Comparison of ENCODE assay signal across 11 cellular contexts in the genomic region with DNA sequence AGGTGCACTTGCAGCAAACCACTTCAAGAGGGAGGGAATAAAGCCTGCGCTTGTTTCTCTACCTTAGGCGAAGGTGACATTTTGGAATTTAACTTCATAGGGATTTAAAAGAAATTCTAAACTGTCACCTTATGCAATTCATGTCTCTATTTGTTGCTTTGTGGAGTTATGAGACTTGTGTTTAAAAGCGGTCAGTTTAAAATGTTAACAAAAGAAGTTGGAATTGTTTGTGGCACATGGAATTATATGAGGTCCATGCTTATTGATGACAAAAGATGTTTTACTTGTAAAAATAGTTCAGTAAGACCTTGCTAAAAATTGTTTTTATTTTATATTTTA. TPM values are rescaled to one million over a fixed set of nuclear protein-coding genes. Genes with fewer than 3 reads are reported as not detected.
A peak's percentile ranks its signal among the peaks of the same experiment; 100 is the strongest.
DNase-seq lines count a peak whose midpoint lies in the region; FAIRE-seq and TF ChIP-seq lines count a peak whose summit lies in the region.
"Had no signal": no experiment of that assay in that cellular context is flagged by ENCODE, and none has a peak within 500 bp of the region (broad histone marks: within the 10 kb centered on the region; RNA-seq: fewer than 3 reads in every experiment).

No MANE protein-coding gene starts in this region.

- H4K20me1 ChIP-seq in osteoblast (ENCODE audit: insufficient read depth, low read length): no peaks in the 10 kb centered on the region

- H3K4me1 ChIP-seq in endocrine pancreas (ENCODE audit: control insufficient read depth, insufficient read depth, low read length) (no peaks in the 10 kb centered on the region), osteoblast (ENCODE audit: insufficient read depth, low read length) (no peaks in the 10 kb centered on the region), tibial nerve (peaks cover 0 to 51% (median 21%) of the 10 kb centered on the region in 4 donors), SJCRH30 (no peaks in the 10 kb centered on the region)

- intact Hi-C loops in CD14-positive monocyte (cut with micrococcal nuclease): no loop called here

- DNase-seq in CD14-positive monocyte (ENCODE audit: low spot score) (no peak), osteoblast (ENCODE audit: insufficient read length, low spot score, missing footprints) (no peak), D721Med (ENCODE audit: insufficient read length, low spot score) (no peak), tibial nerve (ENCODE audit: low spot score in 2 of 2) (no peak), SJCRH30 (no peak)
- DNase-seq in activated CD4-positive, alpha-beta T cell treated with anti-CD3 and anti-CD28 coated beads, Interleukin-2, amount 50 U/mL, for 4 hours: no peak
- DNase-seq: islet precursor cell, NCI-H1694 had no signal

- FAIRE-seq in D721Med (lab: Jason Lieb, UNC): no peak
- FAIRE-seq: H54 had no signal

- H3K36me3 ChIP-seq in endocrine pancreas (ENCODE audit: control insufficient read depth, insufficient read depth, low read length): no peaks in the 10 kb centered on the region
- no peaks in the 10 kb centered on the region for H3K36me3 ChIP-seq in osteoblast (ENCODE audit: insufficient read depth, low read length)
- H3K36me3 ChIP-seq in tibial nerve: no peaks in the 10 kb centered on the region
- H3K36me3 ChIP-seq in SJCRH30: no peaks in the 10 kb centered on the region

- TF ChIP-seq POLR2A in tibial nerve (IDR thresholded peaks at IDR 0.05): no peak

- peaks cover 4 to 9% of the 10 kb centered on the region in 2 donors for H3K36me3 Mint-ChIP-seq in CD14-positive monocyte
- H3K36me3 Mint-ChIP-seq in IgD-negative memory B cell: no peaks in the 10 kb centered on the region

- 25% methylated on average over 3 of the region's 3 CpGs for WGBS in tibial nerve, 2 donors

- no peak overlapping the region for H3K27ac Mint-ChIP-seq in CD14-positive monocyte
- H3K27ac Mint-ChIP-seq in IgD-negative memory B cell: peak overlapping the region in 1 of 3 donors; percentile 45

- no peak overlapping the region for H3K27ac ChIP-seq in osteoblast (ENCODE audit: low read depth, low read length)
- peak overlapping the region in 2 of 4 donors; percentile 56 to 68 for H3K27ac ChIP-seq in tibial nerve
- H3K27ac ChIP-seq in SJCRH30: no peak overlapping the region

- peak overlapping the region; percentile 34 for H3K4me2 ChIP-seq in osteoblast (ENCODE audit: insufficient read depth, low read length)

- H3K9me3 Mint-ChIP-seq in CD14-positive monocyte (peaks cover 0 to 33% (median 22%) of the 10 kb centered on the region in 7 donors), IgD-negative memory B cell (peaks cover 0 to 1% (median 0%) of the 10 kb centered on the region in 3 donors)

- H2AFZ ChIP-seq in osteoblast (ENCODE audit: low read length): no peak overlapping the region

- H3K27me3 ChIP-seq in endocrine pancreas (ENCODE audit: control insufficient read depth, insufficient read depth, low read length): peaks cover 9% of the 10 kb centered on the region
- peaks cover 88% of the 10 kb centered on the region for H3K27me3 ChIP-seq in osteoblast (ENCODE audit: insufficient read depth, low read length)
- peaks cover 3 to 92% of the 10 kb centered on the region in 2 donors for H3K27me3 ChIP-seq in tibial nerve
- no peaks in the 10 kb centered on the region for H3K27me3 ChIP-seq in SJCRH30

- H3K4me1 Mint-ChIP-seq in CD14-positive monocyte: peaks cover 44% of the 10 kb centered on the region
- peaks cover 9 to 20% (median 19%) of the 10 kb centered on the region in 3 donors for H3K4me1 Mint-ChIP-seq in IgD-negative memory B cell

- H3K79me2 ChIP-seq in osteoblast (ENCODE audit: insufficient read depth, low read length): no peaks in the 10 kb centered on the region

- H3K4me3 ChIP-seq in endocrine pancreas (ENCODE audit: control insufficient read depth, insufficient read depth, low read length) (peak overlapping the region; percentile 46), osteoblast (ENCODE audit: insufficient read depth, low read length) (no peak overlapping the region), tibial nerve (peak overlapping the region in 2 of 4 donors; percentile 30 to 45), SJCRH30 (no peak overlapping the region)

- H3K27me3 Mint-ChIP-seq in CD14-positive monocyte (ENCODE audit: low read depth in 3 of 3) (peaks cover 33 to 73% (median 67%) of the 10 kb centered on the region in 3 donors), IgD-negative memory B cell (peaks cover 53% of the 10 kb centered on the region)

- H3K9me3 ChIP-seq in endocrine pancreas (ENCODE audit: control insufficient read depth, low read length) (no peaks in the 10 kb centered on the region), osteoblast (ENCODE audit: low read depth, low read length) (no peaks in the 10 kb centered on the region), tibial nerve (no peaks in the 10 kb centered on the region), SJCRH30 (replicated peaks) (no peaks in the 10 kb centered on the region)

- TF ChIP-seq EP300 in tibial nerve (IDR thresholded peaks at IDR 0.05): no peak

- H3K4me3 Mint-ChIP-seq in CD14-positive monocyte (peak overlapping the region; percentile 82 to 95), IgD-negative memory B cell (peak overlapping the region in 3 of 4 donors; percentile 56 to 79 (median 79))

- no peak for TF ChIP-seq CTCF in CD14-positive monocyte (IDR thresholded peaks at IDR 0.05)
- no peak for TF ChIP-seq CTCF in osteoblast (IDR thresholded peaks at IDR 0.05; ENCODE audit: extremely low read depth, low read depth, low read length)
- TF ChIP-seq CTCF in D721Med (IDR thresholded peaks at IDR 0.05; ENCODE audit: insufficient read depth, missing control alignments): no peak
- TF ChIP-seq CTCF in tibial nerve (IDR thresholded peaks at IDR 0.05): no peak

- no peak overlapping the region for H3K9ac ChIP-seq in endocrine pancreas (ENCODE audit: control insufficient read depth, insufficient read depth, low read length)

RNA-seq across cellular contexts. Expression of a gene that starts 15.8 kb away (rescaled TPM):
- polyA plus RNA-seq in CD14-positive monocyte (under 1 TPM in 1 of 2 donors, not detected in 1; 0.31 TPM), IgD-negative memory B cell (0.09 TPM)
- total RNA-seq in osteoblast (not detected in 2 replicates), tibial nerve (1 to 10 TPM; 3.8 to 9.0 (median 4.5) TPM)
- 0.84 and 1.0 TPM in 2 replicates for total RNA-seq in SJCRH30 (2014; rRNA removed; shearing (Covaris generic))
